Comparison of ENCODE assay signal across 13 cellular contexts in the genomic region with DNA sequence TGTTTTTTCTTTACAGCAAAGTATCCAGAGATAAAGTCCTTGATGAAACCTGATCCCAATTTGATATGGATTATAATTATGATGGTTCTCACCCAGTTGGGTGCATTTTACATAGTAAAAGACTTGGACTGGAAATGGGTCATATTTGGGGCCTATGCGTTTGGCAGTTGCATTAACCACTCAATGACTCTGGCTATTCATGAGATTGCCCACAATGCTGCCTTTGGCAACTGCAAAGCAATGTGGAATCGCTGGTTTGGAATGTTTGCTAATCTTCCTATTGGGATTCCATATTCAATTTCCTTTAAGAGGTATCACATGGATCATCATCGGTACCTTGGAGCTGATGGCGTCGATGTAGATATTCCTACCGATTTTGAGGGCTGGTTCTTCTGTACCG.
"Had no signal": no experiment of that assay in that cellular context is flagged by ENCODE, and none has a peak within 500 bp of the region (broad histone marks: within the 10 kb centered on the region; RNA-seq: fewer than 3 reads in every experiment).

No MANE protein-coding gene starts in this region.

- H3K27me3 ChIP-seq: ascending aorta, neural progenitor cell, pancreas had no signal

- H3K27me3 Mint-ChIP-seq: activated B cell treated with CpG ODN at 0.5 μM for 24 hours, naive B cell had no signal

- H3K4me3 Mint-ChIP-seq: activated B cell treated with CpG ODN at 0.5 μM for 24 hours, neural progenitor cell had no signal

- ATAC-seq: esophagus mucosa, left lobe of liver, pancreas, SK-N-SH treated with all-trans-retinoic acid at 6 μM for 48 hours had no signal

- H3K27ac ChIP-seq: ascending aorta, neural progenitor cell, pancreas, thoracic aorta had no signal

- H3K4me2 ChIP-seq: neural progenitor cell had no signal

- H3K4me3 ChIP-seq: ascending aorta, neural progenitor cell, pancreas, thoracic aorta had no signal

- DNase-seq: activated B cell treated with CpG ODN at 0.5 μM for 24 hours; activated CD4-positive, alpha-beta T cell treated with anti-CD3 and anti-CD28 coated beads for 48 hours; activated CD8-positive, alpha-beta memory T cell treated with anti-CD3 and anti-CD28 coated beads for 24 hours; hippocampal formation; naive B cell; pancreas; stimulated activated CD4-positive, alpha-beta T cell treated with anti-CD3 and anti-CD28 coated beads, Interleukin-2, amount 100 ng/mL, for 24 hours had no signal

- H3K9me3 ChIP-seq: ascending aorta, pancreas, thoracic aorta had no signal

- H3K27ac Mint-ChIP-seq: neural progenitor cell had no signal

- H3K9ac ChIP-seq: neural progenitor cell had no signal

- H3K4me1 ChIP-seq: neural progenitor cell had no signal

- H2AFZ ChIP-seq: neural progenitor cell had no signal
